Comparison of ENCODE assay signal across 14 cellular contexts in genomic region chr7:2716488-2716887, GRCh38. TPM values are rescaled to one million over a fixed set of nuclear protein-coding genes. Genes with fewer than 3 reads are reported as not detected.
DNase-seq lines count a peak whose midpoint lies in the region; ATAC-seq and TF ChIP-seq lines count a peak whose summit lies in the region.
"Had no signal": no experiment of that assay in that cellular context is flagged by ENCODE, and none has a peak within 500 bp of the region (broad histone marks: within the 10 kb centered on the region; RNA-seq: fewer than 3 reads in every experiment).

No MANE protein-coding gene starts in this region.

- no peaks in the 10 kb centered on the region for H3K36me3 Mint-ChIP-seq in activated naive CD4-positive, alpha-beta T cell treated with anti-CD3 and anti-CD28 coated beads, Interleukin-2, amount 50 U/mL, for 24 hours
- H3K36me3 Mint-ChIP-seq in activated naive CD4-positive, alpha-beta T cell treated with anti-CD3 and anti-CD28 coated beads for 36 hours (ENCODE audit: low read depth), result no peaks in the 10 kb centered on the region
- H3K36me3 Mint-ChIP-seq in effector memory CD8-positive, alpha-beta T cell (ENCODE audit: insufficient read depth), result peaks cover 10% of the 10 kb centered on the region
- peaks cover 38 to 63% of the 10 kb centered on the region in 2 donors for H3K36me3 Mint-ChIP-seq in stimulated activated naive B cell treated with anti-CD40 and anti-IgM and Interleukin-4, amounts not matched to agents 10 μg/mL and 1 μg/mL and 100 μg/mL, for 72 hours

- H3K27ac Mint-ChIP-seq in activated naive CD4-positive, alpha-beta T cell treated with anti-CD3 and anti-CD28 coated beads, Interleukin-2, amount 50 U/mL, for 24 hours, result no peak overlapping the region
- H3K27ac Mint-ChIP-seq in activated naive CD4-positive, alpha-beta T cell treated with anti-CD3 and anti-CD28 coated beads for 36 hours, result no peak overlapping the region
- peak overlapping the region; percentile 73 to 76 for H3K27ac Mint-ChIP-seq in effector memory CD8-positive, alpha-beta T cell
- H3K27ac Mint-ChIP-seq in stimulated activated naive B cell treated with anti-CD40 and anti-IgM and Interleukin-4, amounts not matched to agents 10 μg/mL and 1 μg/mL and 100 μg/mL, for 72 hours, result peak overlapping the region; percentile 91

- H3K9me2 ChIP-seq in Loucy (replicated peaks; ENCODE audit: low read depth, low read length), result no peaks in the 10 kb centered on the region

- intact Hi-C loops in activated naive CD4-positive, alpha-beta T cell treated with anti-CD3 and anti-CD28 coated beads for 36 hours (cut with micrococcal nuclease), result loop anchor here (1.0 to 5.0 kb wide), 3 partner anchors 42 to 204 kb away; partner anchors contain the start of genes BRAT1 and IQCE

- no peaks in the 10 kb centered on the region for H3K9me3 Mint-ChIP-seq in activated naive CD4-positive, alpha-beta T cell treated with anti-CD3 and anti-CD28 coated beads, Interleukin-2, amount 50 U/mL, for 24 hours
- H3K9me3 Mint-ChIP-seq in activated naive CD4-positive, alpha-beta T cell treated with anti-CD3 and anti-CD28 coated beads for 36 hours, result no peaks in the 10 kb centered on the region
- H3K9me3 Mint-ChIP-seq in effector memory CD8-positive, alpha-beta T cell, result no peaks in the 10 kb centered on the region
- peaks cover 2 to 5% of the 10 kb centered on the region in 2 donors for H3K9me3 Mint-ChIP-seq in stimulated activated naive B cell treated with anti-CD40 and anti-IgM and Interleukin-4, amounts not matched to agents 10 μg/mL and 1 μg/mL and 100 μg/mL, for 72 hours

- TF ChIP-seq CTCF in Loucy (conservative IDR thresholded peaks at IDR 0.05; ENCODE audit: low read length) (no peak), brain microvascular endothelial cell (IDR thresholded peaks at IDR 0.05; ENCODE audit: low read depth, low read length, missing control alignments) (no peak)

- H3K27me3 ChIP-seq in Loucy (ENCODE audit: insufficient read depth, low read length, poor library complexity, severe bottlenecking), result no peaks in the 10 kb centered on the region
- H3K27me3 ChIP-seq in brain microvascular endothelial cell (replicated peaks), result no peaks in the 10 kb centered on the region
- H3K27me3 ChIP-seq: heart left ventricle had no signal

- H3K4me3 Mint-ChIP-seq in activated naive CD4-positive, alpha-beta T cell treated with anti-CD3 and anti-CD28 coated beads, Interleukin-2, amount 50 U/mL, for 24 hours, result peak overlapping the region; percentile 64
- no peak overlapping the region for H3K4me3 Mint-ChIP-seq in activated naive CD4-positive, alpha-beta T cell treated with anti-CD3 and anti-CD28 coated beads for 36 hours
- H3K4me3 Mint-ChIP-seq in effector memory CD8-positive, alpha-beta T cell, result peak overlapping the region in 1 of 2 donors; percentile 70
- H3K4me3 Mint-ChIP-seq in stimulated activated naive B cell treated with anti-CD40 and anti-IgM and Interleukin-4, amounts not matched to agents 10 μg/mL and 1 μg/mL and 100 μg/mL, for 72 hours, result peak overlapping the region; percentile 66 to 69

- H3K4me1 Mint-ChIP-seq in activated naive CD4-positive, alpha-beta T cell treated with anti-CD3 and anti-CD28 coated beads, Interleukin-2, amount 50 U/mL, for 24 hours, result peaks cover 64% of the 10 kb centered on the region
- H3K4me1 Mint-ChIP-seq in activated naive CD4-positive, alpha-beta T cell treated with anti-CD3 and anti-CD28 coated beads for 36 hours (ENCODE audit: low read depth), result peaks cover 65% of the 10 kb centered on the region
- peaks cover 23 to 46% of the 10 kb centered on the region in 2 donors for H3K4me1 Mint-ChIP-seq in effector memory CD8-positive, alpha-beta T cell (ENCODE audit: low read depth in 2 of 2)
- peaks cover 54 to 77% of the 10 kb centered on the region in 2 donors for H3K4me1 Mint-ChIP-seq in stimulated activated naive B cell treated with anti-CD40 and anti-IgM and Interleukin-4, amounts not matched to agents 10 μg/mL and 1 μg/mL and 100 μg/mL, for 72 hours

- peak overlapping the region; percentile 50 for H3K4me2 ChIP-seq in Loucy (ENCODE audit: low read depth, low read length, poor library complexity, severe bottlenecking)

- H3K9ac ChIP-seq in Loucy (ENCODE audit: low read depth, low read length, poor library complexity, severe bottlenecking), result peak overlapping the region; percentile 30

- peaks cover 7% of the 10 kb centered on the region; the same call in 1 of the 2 replicates for H3K79me2 ChIP-seq in Loucy (ENCODE audit: insufficient read depth, low read length)

- H3K4me1 ChIP-seq in Loucy (ENCODE audit: insufficient read depth, low read length, poor library complexity, severe bottlenecking), result peaks cover 93% of the 10 kb centered on the region

- no peaks in the 10 kb centered on the region for H4K20me1 ChIP-seq in Loucy (ENCODE audit: insufficient read depth, low read length, poor library complexity, severe bottlenecking)

- no peaks in the 10 kb centered on the region for H3K9me3 ChIP-seq in Loucy (ENCODE audit: insufficient read depth, low read depth, low read length)

- CTCF ChIA-PET in activated naive CD4-positive, alpha-beta T cell treated with anti-CD3 and anti-CD28 coated beads for 36 hours (lab: Charles Lee), result interaction anchor here (0.8 to 1.4 kb wide), 3 partner anchors 18 to 139 kb away, joined by 3 to 5 read pairs (median 4); no protein-coding TSS in a partner anchor

- in situ Hi-C loops in brain microvascular endothelial cell (cut with HindIII; ENCODE audit: low pct_ligation_motif_present, low sequenced_read_pairs), result no loop called here

- ATAC-seq in effector memory CD8-positive, alpha-beta T cell (replicated peaks), result no peak
- ATAC-seq in stimulated activated naive B cell treated with anti-CD40 and anti-IgM and Interleukin-4, amounts not matched to agents 10 μg/mL and 1 μg/mL and 100 μg/mL, for 72 hours (replicated peaks), result no peak

- H3K27me3 Mint-ChIP-seq in activated naive CD4-positive, alpha-beta T cell treated with anti-CD3 and anti-CD28 coated beads, Interleukin-2, amount 50 U/mL, for 24 hours, result peaks cover 3% of the 10 kb centered on the region
- H3K27me3 Mint-ChIP-seq in activated naive CD4-positive, alpha-beta T cell treated with anti-CD3 and anti-CD28 coated beads for 36 hours (ENCODE audit: low read depth), result peaks cover 6% of the 10 kb centered on the region
- no peaks in the 10 kb centered on the region for H3K27me3 Mint-ChIP-seq in effector memory CD8-positive, alpha-beta T cell
- H3K27me3 Mint-ChIP-seq in stimulated activated naive B cell treated with anti-CD40 and anti-IgM and Interleukin-4, amounts not matched to agents 10 μg/mL and 1 μg/mL and 100 μg/mL, for 72 hours, result no peaks in the 10 kb centered on the region

- no peaks in the 10 kb centered on the region for H3F3A ChIP-seq in Loucy (ENCODE audit: low read depth)

- H3K36me3 ChIP-seq in Loucy (ENCODE audit: insufficient read depth, low read length), result peaks cover 6% of the 10 kb centered on the region; the same call in 1 of the 2 replicates
- H3K36me3 ChIP-seq in brain microvascular endothelial cell (replicated peaks), result peaks cover 18% of the 10 kb centered on the region

- DNase-seq in activated naive CD4-positive, alpha-beta T cell treated with anti-CD3 and anti-CD28 coated beads for 36 hours, result no peak
- DNase-seq in effector memory CD8-positive, alpha-beta T cell, result no peak
- no peak for DNase-seq in stimulated activated naive B cell treated with anti-CD40 and anti-IgM and Interleukin-4, amounts not matched to agents 10 μg/mL and 1 μg/mL and 100 μg/mL, for 72 hours
- DNase-seq in brain microvascular endothelial cell (no peak), NCI-H524 treated with DMSO at 0.1 percent for 48 hours (lab: John Stamatoyannopoulos, UW) (no peak), NCI-H345 (lab: John Stamatoyannopoulos, UW) (no peak)
- DNase-seq: activated CD4-positive, CD25-positive, alpha-beta regulatory T cell treated with anti-CD3 and anti-CD28 coated beads, Interleukin-2, amount 50 U/mL, for 72 hours; dermis blood vessel endothelial cell; kidney; NCI-H1092 treated with DMSO at 0.1 percent for 48 hours had no signal

- H3K27ac ChIP-seq in brain microvascular endothelial cell, result no peak overlapping the region

- H3K4me3 ChIP-seq in Loucy (ENCODE audit: low read length, poor library complexity, severe bottlenecking) (no peak overlapping the region), brain microvascular endothelial cell (ENCODE audit: low read depth, low read length) (no peak overlapping the region)
- H3K4me3 ChIP-seq: skin epidermis had no signal

- H2AFZ ChIP-seq in Loucy (ENCODE audit: low read length), result no peak overlapping the region

RNA-seq across cellular contexts. Expression of gene AMZ1, which starts 28.5 kb away (rescaled TPM):
- under 1 TPM; 0.36 to 0.47 TPM for total RNA-seq in activated naive CD4-positive, alpha-beta T cell treated with anti-CD3 and anti-CD28 coated beads for 36 hours

Comparison
In these comparisons a context has a peak if more than half of its experiments do, and no peak if none do; other contexts are left out.
1. H3K27ac Mint-ChIP-seq: peak in effector memory CD8-positive, alpha-beta T cell (2 of 2) and stimulated activated naive B cell treated with anti-CD40 and anti-IgM and Interleukin-4, amounts not matched to agents 10 μg/mL and 1 μg/mL and 100 μg/mL, for 72 hours (single experiment); none in activated naive CD4-positive, alpha-beta T cell treated with anti-CD3 and anti-CD28 coated beads, Interleukin-2, amount 50 U/mL, for 24 hours (single experiment) and activated naive CD4-positive, alpha-beta T cell treated with anti-CD3 and anti-CD28 coated beads for 36 hours (single experiment).